In the genomic region with DNA sequence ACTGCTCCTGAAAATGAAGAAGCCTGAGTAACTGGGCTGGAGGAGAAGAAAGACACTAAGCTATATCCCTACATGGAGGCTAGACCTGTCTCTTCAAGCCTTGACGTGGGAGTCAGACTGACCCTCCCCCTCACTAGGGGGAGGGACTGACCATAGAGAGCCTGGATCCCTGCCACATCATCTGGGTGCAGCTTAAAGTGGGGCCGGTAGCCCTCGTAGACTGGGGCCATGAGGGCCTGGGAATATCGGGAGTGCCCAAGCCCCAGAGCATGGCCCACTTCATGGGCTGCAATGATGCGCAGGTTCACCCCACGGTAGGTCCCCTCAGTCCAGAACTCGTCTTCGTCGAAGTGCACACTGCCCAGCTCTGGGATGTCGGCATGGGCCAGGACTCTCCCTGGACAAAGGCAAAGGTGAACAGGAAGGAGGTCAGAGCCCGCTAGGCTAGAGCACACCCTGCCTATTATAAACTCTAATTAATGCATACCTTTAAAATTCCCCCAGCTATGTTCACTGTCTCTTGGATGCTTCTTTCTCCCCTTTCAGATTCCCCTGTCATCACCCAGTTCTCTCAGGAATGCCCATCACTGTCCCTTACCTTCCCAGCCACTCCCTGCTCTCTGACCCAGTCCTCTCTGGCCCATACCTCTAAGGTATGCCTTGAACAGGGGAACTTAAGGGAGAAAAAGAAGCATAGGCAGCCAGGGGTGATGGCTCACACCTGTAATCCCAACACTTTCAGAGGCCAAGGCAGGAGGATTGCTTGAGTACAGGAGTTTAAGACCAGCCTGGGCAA, we compare ENCODE assay signal across 1 cellular context.
TF ChIP-seq lines count a peak whose summit lies in the region.

No MANE protein-coding gene starts in this region.

TF ChIP-seq in H1, 55 proteins besides CTCF, POLR2A, EP300 and RAD21:
- TF ChIP-seq EGR1 (IDR thresholded peaks at IDR 0.05; ENCODE audit: borderline replicate concordance, low read depth, low read length) (no peak), RXRA (IDR thresholded peaks at IDR 0.05; ENCODE audit: insufficient read depth, low read depth, low read length) (no peak), ASH2L (IDR thresholded peaks at IDR 0.05; ENCODE audit: low read length) (no peak), GABPA (IDR thresholded peaks at IDR 0.05; ENCODE audit: borderline replicate concordance, insufficient read depth, low read length) (no peak), SAP30 (IDR thresholded peaks at IDR 0.05; ENCODE audit: insufficient read depth, insufficient replicate concordance, low read length) (no peak), HDAC6 (IDR thresholded peaks at IDR 0.05; ENCODE audit: low read depth, low read length) (no peak), NANOG (IDR thresholded peaks at IDR 0.05; ENCODE audit: insufficient read depth, low read depth, low read length, poor library complexity, severe bottlenecking) (no peak), SP2 (IDR thresholded peaks at IDR 0.05; ENCODE audit: low read length) (no peak), YY1 (IDR thresholded peaks at IDR 0.05; ENCODE audit: low read depth, low read length) (no peak), RFX5 (IDR thresholded peaks at IDR 0.05; ENCODE audit: borderline replicate concordance, low read depth, low read length) (no peak), POLR2AphosphoS5 (IDR thresholded peaks at IDR 0.05; ENCODE audit: low read depth, low read length) (no peak), SIX5 (IDR thresholded peaks at IDR 0.05; ENCODE audit: low read depth, low read length) (no peak), CHD1 (IDR thresholded peaks at IDR 0.05; ENCODE audit: low read depth, low read length) (no peak), SUZ12 (IDR thresholded peaks at IDR 0.05; ENCODE audit: low read length) (no peak), SP1 (IDR thresholded peaks at IDR 0.05; ENCODE audit: low read depth, low read length) (no peak), SRF (IDR thresholded peaks at IDR 0.05; ENCODE audit: low read depth, low read length) (no peak), NRF1 (IDR thresholded peaks at IDR 0.05; ENCODE audit: low read depth, low read length) (no peak)
